Comparison of ENCODE assay signal across 32 cellular contexts in the genomic region with DNA sequence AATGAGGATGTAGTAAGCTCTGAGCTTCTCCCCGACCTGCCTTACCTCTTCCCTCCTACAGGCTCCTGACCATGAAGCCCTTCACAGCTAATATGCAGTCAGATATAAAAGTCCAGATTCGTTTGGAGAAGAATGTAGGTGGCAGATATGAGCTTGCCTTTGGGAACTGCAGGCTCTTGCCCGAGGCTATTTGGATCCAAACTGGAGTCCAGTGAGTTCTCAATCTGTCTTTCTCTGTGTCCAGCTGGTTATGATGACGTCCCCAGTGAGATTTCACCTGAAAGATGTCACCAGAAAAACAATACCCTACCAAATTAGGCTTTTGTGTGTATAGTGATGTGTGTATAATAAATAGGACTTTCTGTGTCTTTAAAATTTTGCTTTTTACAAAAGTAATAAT. TPM values are rescaled to one million over a fixed set of nuclear protein-coding genes. Genes with fewer than 3 reads are reported as not detected.
"Had no signal": no experiment of that assay in that cellular context is flagged by ENCODE, and none has a peak within 500 bp of the region (broad histone marks: within the 10 kb centered on the region; RNA-seq: fewer than 3 reads in every experiment).

No MANE protein-coding gene starts in this region.

- DNase-seq: natural killer cell; occipital lobe; ovary; psoas muscle; right cardiac atrium; spleen; stimulated activated CD4-positive, alpha-beta T cell treated with anti-CD3 and anti-CD28 coated beads, Interleukin-12 subunit alpha, Interleukin-12 subunit beta, amount 100 ng/mL, for 4 hours; stimulated activated CD4-positive, alpha-beta T cell treated with anti-CD3 and anti-CD28 coated beads, Interleukin-1b, Interleukin-23, amount 100 ng/mL, for 48 hours; stimulated activated CD4-positive, alpha-beta T cell treated with anti-CD3 and anti-CD28 coated beads, Interleukin-4, amount 100 ng/mL, for 1 hour; stimulated activated CD4-positive, alpha-beta T cell treated with anti-CD3 and anti-CD28 coated beads, Interleukin-4, amount 100 ng/mL, for 4 hours; stimulated activated CD8-positive, alpha-beta memory T cell treated with anti-CD3 and anti-CD28 coated beads, Interleukin-4, amount 100 ng/mL, for 48 hours; stimulated activated naive CD4-positive, alpha-beta T cell; stimulated activated naive CD8-positive, alpha-beta T cell treated with anti-CD3 and anti-CD28 coated beads, Interleukin-15, amount 100 ng/mL, for 72 hours; stimulated activated naive CD8-positive, alpha-beta T cell treated with anti-CD3 and anti-CD28 coated beads, Interleukin-15, Interleukin-2, amounts not matched to agents 100 U/mL and 50 U/mL, for 24 hours; testis; tibial artery; transverse colon; upper lobe of left lung had no signal

- H3K27me3 ChIP-seq: ovary, testis, transverse colon, upper lobe of left lung, vagina had no signal

- H3K9ac ChIP-seq: neural progenitor cell, parathyroid adenoma had no signal

- H3K79me2 ChIP-seq: parathyroid adenoma had no signal

- H3K9me3 ChIP-seq: ovary, psoas muscle, spleen, suprapubic skin, testis, tibial artery, transverse colon, upper lobe of left lung, vagina had no signal

- H3K4me3 ChIP-seq: neural progenitor cell, ovary, psoas muscle, skin epidermis, smooth muscle cell, spleen, suprapubic skin, testis, tibial artery, transverse colon, upper lobe of left lung, vagina had no signal

- FAIRE-seq: urothelium cell line had no signal

- H3K36me3 ChIP-seq: neural progenitor cell, ovary, spleen, suprapubic skin, tibial artery, transverse colon, upper lobe of left lung, vagina had no signal

- H3K27ac ChIP-seq: neural progenitor cell, ovary, parathyroid adenoma, psoas muscle, skin epidermis, spleen, suprapubic skin, testis, tibial artery, transverse colon, upper lobe of left lung, vagina had no signal

- H3K4me1 ChIP-seq: neural progenitor cell, parathyroid adenoma, psoas muscle, spleen, suprapubic skin, testis, tibial artery, transverse colon, upper lobe of left lung, vagina had no signal

- ATAC-seq: natural killer cell; psoas muscle; right cardiac atrium; sciatic nerve; stimulated activated memory B cell treated with anti-CD40 and anti-IgM and Interleukin-4, amounts not matched to agents 10 μg/mL and 1 μg/mL and 100 μg/mL, for 72 hours; stimulated activated naive CD8-positive, alpha-beta T cell treated with anti-CD3 and anti-CD28 coated beads, Interleukin-15, amount 100 ng/mL, for 72 hours; stimulated activated naive CD8-positive, alpha-beta T cell treated with anti-CD3 and anti-CD28 coated beads, Interleukin-15, Interleukin-2, amounts not matched to agents 100 U/mL and 50 U/mL, for 24 hours had no signal

- H2AFZ ChIP-seq: neural progenitor cell, parathyroid adenoma had no signal

- H3K4me2 ChIP-seq: neural progenitor cell, smooth muscle cell had no signal

RNA-seq across cellular contexts. Expression of a gene that starts 14.7 kb away (rescaled TPM):
- total RNA-seq: natural killer cell, occipital lobe, osteoblast, ovary, progenitor cell of endocrine pancreas, psoas muscle, renal cortical epithelial cell, right cardiac atrium, sciatic nerve, smooth muscle cell, spleen, suprapubic skin, transverse colon, upper lobe of left lung, ureter, vagina had no signal
- polyA plus RNA-seq: neural cell, ovary, psoas muscle, right cardiac atrium, smooth muscle cell, spleen had no signal

RNA-seq across cellular contexts. Expression of a gene that starts 33.3 kb away (rescaled TPM):
- total RNA-seq: natural killer cell, occipital lobe, osteoblast, ovary, progenitor cell of endocrine pancreas, psoas muscle, renal cortical epithelial cell, right cardiac atrium, sciatic nerve, smooth muscle cell, spleen, suprapubic skin, testis, transverse colon, ureter, vagina had no signal
- polyA plus RNA-seq: neural cell, ovary, psoas muscle, right cardiac atrium, smooth muscle cell, spleen had no signal

RNA-seq across cellular contexts. Expression of a gene that starts 34.5 kb away (rescaled TPM):
- total RNA-seq: natural killer cell, occipital lobe, osteoblast, ovary, progenitor cell of endocrine pancreas, psoas muscle, renal cortical epithelial cell, right cardiac atrium, sciatic nerve, smooth muscle cell, spleen, suprapubic skin, transverse colon, upper lobe of left lung, ureter, vagina had no signal
- polyA plus RNA-seq: neural cell, ovary, psoas muscle, right cardiac atrium, smooth muscle cell, spleen had no signal
